Comparison of ENCODE assay signal across 8 cellular contexts in genomic region chr6:26159417-26160273, GRCh38.
DNase-seq lines count a peak whose midpoint lies in the region; ATAC-seq and TF ChIP-seq lines count a peak whose summit lies in the region.

No MANE protein-coding gene starts in this region.

- H3K9me3 Mint-ChIP-seq in naive thymus-derived CD8-positive, alpha-beta T cell: no peaks in the 10 kb centered on the region

- peak overlapping the region; percentile 92 to 100 (median 98) for H3K27ac Mint-ChIP-seq in naive thymus-derived CD8-positive, alpha-beta T cell

- POLR2A ChIA-PET in naive thymus-derived CD8-positive, alpha-beta T cell (lab: Charles Lee): interaction anchor here (0.6 to 8.4 kb wide), 38 partner anchors 11 to 1733 kb away, joined by 3 to 1613 read pairs (median 34); a partner anchor contains a TSS

- H3K4me1 Mint-ChIP-seq in naive thymus-derived CD8-positive, alpha-beta T cell: peaks cover 31 to 60% (median 50%) of the 10 kb centered on the region in 4 donors

- no peak for TF ChIP-seq CTCF in GM12864 (IDR thresholded peaks at IDR 0.05; ENCODE audit: low read depth, low read length, missing control alignments)

- peak overlapping the region; percentile 89 to 99 (median 96) for H3K4me3 Mint-ChIP-seq in naive thymus-derived CD8-positive, alpha-beta T cell

- WGBS in ectodermal cell, 2 experiments: 30 to 36% methylated on average over 11 to 12 of the region's 12 CpGs

- ATAC-seq in naive thymus-derived CD8-positive, alpha-beta T cell: no peak
- ATAC-seq in HG03175 (IDR thresholded peaks at IDR 0.05; ENCODE audit: unreplicated experiment): no peak

- H3K27me3 ChIP-seq in ectodermal cell (ENCODE audit: control insufficient read depth, insufficient read depth, low read length, poor library complexity, severe bottlenecking): no peaks in the 10 kb centered on the region

- peak; percentile 67 for DNase-seq in ACHN
- DNase-seq in GM12864 (ENCODE audit: low read depth): no peak
- peak; percentile 47 for DNase-seq in RKO (ENCODE audit: low spot score)
- DNase-seq in naive thymus-derived CD8-positive, alpha-beta T cell: no peak
- DNase-seq in stimulated activated naive CD4-positive, alpha-beta T cell (lab: John Stamatoyannopoulos, UW): no peak
- DNase-seq in iPS-NIHi11 (ENCODE audit: low spot score): no peak

- H3K36me3 Mint-ChIP-seq in naive thymus-derived CD8-positive, alpha-beta T cell: peaks cover 0 to 3% (median 2%) of the 10 kb centered on the region in 3 donors

- in situ Hi-C loops in ACHN (cut with HindIII; ENCODE audit: low pct_ligation_motif_present, low pct_unique_long_range_greater_than_20kb, low sequenced_read_pairs): no loop called here

- no peaks in the 10 kb centered on the region for H3K27me3 Mint-ChIP-seq in naive thymus-derived CD8-positive, alpha-beta T cell

- H3K36me3 ChIP-seq in ectodermal cell (ENCODE audit: control insufficient read depth, insufficient read depth, low read length): no peaks in the 10 kb centered on the region

- H3K9me3 ChIP-seq in ectodermal cell (ENCODE audit: control insufficient read depth, low read length): no peaks in the 10 kb centered on the region

- H3K4me3 ChIP-seq in GM12864 (ENCODE audit: low read depth, low read length) (peak overlapping the region; percentile 70), ectodermal cell (ENCODE audit: insufficient read depth, low read depth, low read length) (peak overlapping the region; percentile 56)

- peak overlapping the region; percentile 88 for H3K27ac ChIP-seq in ectodermal cell (ENCODE audit: insufficient read depth, low read depth, low read length, poor library complexity, severe bottlenecking)

- no peaks in the 10 kb centered on the region for H3K4me1 ChIP-seq in ectodermal cell (ENCODE audit: control insufficient read depth, insufficient read depth, low read length)

Comparison
In these comparisons a context has a peak if more than half of its experiments do, and no peak if none do; other contexts are left out.
1. DNase-seq: peak in ACHN (single experiment) and RKO (single experiment); none in GM12864 (single experiment), naive thymus-derived CD8-positive, alpha-beta T cell (0 of 10), stimulated activated naive CD4-positive, alpha-beta T cell (0 of 6) and iPS-NIHi11 (single experiment).